In the genomic region with DNA sequence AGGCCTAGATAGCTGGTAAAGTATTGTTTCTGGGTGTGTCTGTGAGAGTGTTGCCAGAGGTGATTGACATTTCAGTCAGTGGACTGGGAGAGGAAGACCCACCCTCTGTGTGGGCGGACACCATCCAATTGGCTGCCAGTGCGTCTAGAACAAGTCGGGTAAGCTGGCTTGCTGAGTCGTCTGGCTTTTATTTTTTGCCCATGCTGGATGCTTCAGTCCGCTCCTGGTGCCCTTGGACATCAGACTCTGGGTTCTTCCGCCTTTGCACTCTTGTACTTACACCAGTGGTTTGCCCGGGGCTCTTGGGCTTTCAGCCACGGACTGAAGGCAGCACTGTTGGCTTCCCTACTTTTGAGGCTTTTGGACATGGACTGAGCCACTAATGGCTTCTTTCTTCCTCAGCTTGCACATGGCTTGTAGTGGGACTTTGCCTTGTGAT, we compare ENCODE assay signal across 1 cellular context.
A peak's percentile ranks its signal among the peaks of the same experiment; 100 is the strongest.
TF ChIP-seq lines count a peak whose summit lies in the region.

No MANE protein-coding gene starts in this region.

TF ChIP-seq in PFSK-1, 5 proteins besides CTCF, POLR2A, EP300 and RAD21:
- TF ChIP-seq SIN3A (IDR thresholded peaks at IDR 0.05; ENCODE audit: borderline replicate concordance, insufficient read depth, low read length): no peak
- no peak for TF ChIP-seq REST (IDR thresholded peaks at IDR 0.05; ENCODE audit: insufficient read depth in 1 of 2, low read depth in 2 of 2, low read length in 2 of 2)
- TF ChIP-seq TAF1 (IDR thresholded peaks at IDR 0.05; ENCODE audit: borderline replicate concordance, insufficient read depth, low read length): peak; percentile 65; the same call in 1 of the 2 replicates
- TF ChIP-seq FOXP2 (optimal IDR thresholded peaks at IDR 0.05; ENCODE audit: borderline replicate concordance, extremely low read depth, extremely low read length, insufficient read depth): no peak
- peak; percentile 83 for TF ChIP-seq POLR2AphosphoS5 (IDR thresholded peaks at IDR 0.05; ENCODE audit: low read depth, low read length)
